1 cellular context compared by ENCODE assay signal in the genomic region with DNA sequence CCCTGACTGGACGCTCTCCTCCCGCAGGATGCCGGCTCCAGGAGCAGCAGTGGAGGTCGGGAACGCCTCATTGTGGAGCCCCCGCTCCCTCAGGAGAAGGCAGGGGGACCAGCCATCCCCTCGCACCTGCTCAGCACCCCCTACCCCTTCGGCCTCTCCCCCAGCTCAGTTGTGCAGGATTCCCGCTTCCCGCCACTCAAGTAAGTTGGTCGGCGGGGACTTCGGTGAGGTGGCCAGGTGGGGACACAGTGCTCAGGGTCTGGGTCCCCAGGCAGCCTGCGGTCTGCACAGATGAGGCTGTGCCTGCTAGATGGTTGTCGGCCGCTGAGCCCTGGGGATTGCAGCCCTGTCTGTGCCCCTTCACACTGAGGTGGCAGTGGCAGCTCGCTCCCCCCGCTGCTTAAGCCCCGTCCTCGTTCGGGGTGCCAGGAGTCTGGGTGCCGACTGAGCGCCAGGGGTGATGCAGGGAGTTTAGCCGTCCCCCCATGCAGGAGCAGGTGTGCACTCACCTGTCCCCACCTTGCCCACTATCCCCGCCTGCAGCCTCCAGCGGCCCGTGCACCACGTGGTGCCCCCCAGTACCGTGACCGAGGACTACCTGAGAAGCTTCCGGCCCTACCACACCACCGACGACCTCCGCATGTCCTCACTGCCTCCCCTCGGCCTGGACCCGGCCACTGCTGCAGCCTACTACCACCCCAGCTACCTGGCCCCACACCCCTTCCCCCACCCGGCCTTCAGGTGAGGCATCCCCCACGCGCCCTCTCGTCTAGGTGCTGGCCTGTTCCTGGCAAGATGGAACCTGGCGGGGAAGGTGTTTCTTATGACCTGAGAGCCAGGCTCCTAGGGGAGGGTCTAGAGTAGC.
TF ChIP-seq lines count a peak whose summit lies in the region.

No MANE protein-coding gene starts in this region.

TF ChIP-seq in K562, 482 proteins besides CTCF, POLR2A, EP300 and RAD21:
- TF ChIP-seq JUN (IDR thresholded peaks at IDR 0.05; ENCODE audit: borderline replicate concordance, low read depth, low read length) (no peak), JUN (CRISPR knock-in tag; IDR thresholded peaks at IDR 0.05; ENCODE audit: borderline replicate concordance) (no peak), MEF2A (IDR thresholded peaks at IDR 0.05; ENCODE audit: control insufficient read depth, low read depth, low read length) (no peak), POLR2AphosphoS5 (IDR thresholded peaks at IDR 0.05; ENCODE audit: control insufficient read depth, insufficient read depth, low read depth, low read length) (no peak), RHOXF2B (CRISPR knock-in tag; conservative IDR thresholded peaks at IDR 0.05) (no peak), TCFL5 (CRISPR knock-in tag; conservative IDR thresholded peaks at IDR 0.05) (no peak), RBM25 (IDR thresholded peaks at IDR 0.05; ENCODE audit: low read depth, low read length, severe bottlenecking) (no peak), NFE2 (IDR thresholded peaks at IDR 0.05; ENCODE audit: low read depth) (no peak), POLR2G (IDR thresholded peaks at IDR 0.05; ENCODE audit: low read depth, low read length) (peak; percentile 71), RBM22 (IDR thresholded peaks at IDR 0.05; ENCODE audit: low read depth, low read length, poor library complexity, severe bottlenecking) (peak; percentile 82), KAT2B (IDR thresholded peaks at IDR 0.05; ENCODE audit: low read depth, low read length) (no peak), TEAD2 (tag; IDR thresholded peaks at IDR 0.05) (no peak), GTF2E2 (tag; IDR thresholded peaks at IDR 0.05) (no peak), ZC3H8 (IDR thresholded peaks at IDR 0.05) (no peak)
- TF ChIP-seq, protein P1, sequence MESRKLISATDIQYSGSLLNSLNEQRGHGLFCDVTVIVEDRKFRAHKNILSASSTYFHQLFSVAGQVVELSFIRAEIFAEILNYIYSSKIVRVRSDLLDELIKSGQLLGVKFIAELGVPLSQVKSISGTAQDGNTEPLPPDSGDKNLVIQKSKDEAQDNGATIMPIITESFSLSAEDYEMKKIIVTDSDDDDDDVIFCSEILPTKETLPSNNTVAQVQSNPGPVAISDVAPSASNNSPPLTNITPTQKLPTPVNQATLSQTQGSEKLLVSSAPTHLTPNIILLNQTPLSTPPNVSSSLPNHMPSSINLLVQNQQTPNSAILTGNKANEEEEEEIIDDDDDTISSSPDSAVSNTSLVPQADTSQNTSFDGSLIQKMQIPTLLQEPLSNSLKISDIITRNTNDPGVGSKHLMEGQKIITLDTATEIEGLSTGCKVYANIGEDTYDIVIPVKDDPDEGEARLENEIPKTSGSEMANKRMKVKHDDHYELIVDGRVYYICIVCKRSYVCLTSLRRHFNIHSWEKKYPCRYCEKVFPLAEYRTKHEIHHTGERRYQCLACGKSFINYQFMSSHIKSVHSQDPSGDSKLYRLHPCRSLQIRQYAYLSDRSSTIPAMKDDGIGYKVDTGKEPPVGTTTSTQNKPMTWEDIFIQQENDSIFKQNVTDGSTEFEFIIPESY (CRISPR knock-in tag; IDR thresholded peaks at IDR 0.05) = peak; percentile 39; the same call in 1 of the 2 replicates
- TF ChIP-seq, protein P2, sequence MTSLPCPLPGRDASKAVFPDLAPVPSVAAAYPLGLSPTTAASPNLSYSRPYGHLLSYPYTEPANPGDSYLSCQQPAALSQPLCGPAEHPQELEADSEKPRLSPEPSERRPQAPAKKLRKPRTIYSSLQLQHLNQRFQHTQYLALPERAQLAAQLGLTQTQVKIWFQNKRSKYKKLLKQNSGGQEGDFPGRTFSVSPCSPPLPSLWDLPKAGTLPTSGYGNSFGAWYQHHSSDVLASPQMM (CRISPR knock-in tag; IDR thresholded peaks at IDR 0.05) = no peak
- TF ChIP-seq, protein P3, sequence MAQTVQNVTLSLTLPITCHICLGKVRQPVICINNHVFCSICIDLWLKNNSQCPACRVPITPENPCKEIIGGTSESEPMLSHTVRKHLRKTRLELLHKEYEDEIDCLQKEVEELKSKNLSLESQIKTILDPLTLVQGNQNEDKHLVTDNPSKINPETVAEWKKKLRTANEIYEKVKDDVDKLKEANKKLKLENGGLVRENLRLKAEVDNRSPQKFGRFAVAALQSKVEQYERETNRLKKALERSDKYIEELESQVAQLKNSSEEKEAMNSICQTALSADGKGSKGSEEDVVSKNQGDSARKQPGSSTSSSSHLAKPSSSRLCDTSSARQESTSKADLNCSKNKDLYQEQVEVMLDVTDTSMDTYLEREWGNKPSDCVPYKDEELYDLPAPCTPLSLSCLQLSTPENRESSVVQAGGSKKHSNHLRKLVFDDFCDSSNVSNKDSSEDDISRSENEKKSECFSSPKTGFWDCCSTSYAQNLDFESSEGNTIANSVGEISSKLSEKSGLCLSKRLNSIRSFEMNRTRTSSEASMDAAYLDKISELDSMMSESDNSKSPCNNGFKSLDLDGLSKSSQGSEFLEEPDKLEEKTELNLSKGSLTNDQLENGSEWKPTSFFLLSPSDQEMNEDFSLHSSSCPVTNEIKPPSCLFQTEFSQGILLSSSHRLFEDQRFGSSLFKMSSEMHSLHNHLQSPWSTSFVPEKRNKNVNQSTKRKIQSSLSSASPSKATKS (CRISPR knock-in tag; IDR thresholded peaks at IDR 0.05) = no peak
